Comparison of ENCODE assay signal across 14 cellular contexts in genomic region chr6:37556884-37557644, GRCh38. TPM values are rescaled to one million over a fixed set of nuclear protein-coding genes. Genes with fewer than 3 reads are reported as not detected.
DNase-seq lines count a peak whose midpoint lies in the region; ATAC-seq, FAIRE-seq and TF ChIP-seq lines count a peak whose summit lies in the region.
"Had no signal": no experiment of that assay in that cellular context is flagged by ENCODE, and none has a peak within 500 bp of the region (broad histone marks: within the 10 kb centered on the region; RNA-seq: fewer than 3 reads in every experiment).

No MANE protein-coding gene starts in this region.

- TF ChIP-seq EP300 in HepG2 (IDR thresholded peaks at IDR 0.05; ENCODE audit: low read depth in 2 of 2, low read length in 2 of 2) (no peak), HepG2 (CRISPR knock-in tag; IDR thresholded peaks at IDR 0.05; ENCODE audit: borderline replicate concordance) (no peak)

- H3K36me3 Mint-ChIP-seq in brain (no peaks in the 10 kb centered on the region), type B pancreatic cell (no peaks in the 10 kb centered on the region)
- H3K36me3 Mint-ChIP-seq: mesothelial cell of epicardium had no signal

- no peaks in the 10 kb centered on the region for H4K20me1 ChIP-seq in HepG2 (ENCODE audit: insufficient read depth, low read length)

- peak overlapping the region in 3 of 5 experiments; percentile 7 to 57 (median 14) for H3K4me3 Mint-ChIP-seq in brain
- no peak overlapping the region for H3K4me3 Mint-ChIP-seq in type B pancreatic cell
- H3K4me3 Mint-ChIP-seq: activated CD4-positive, alpha-beta T cell treated with anti-CD3 and anti-CD28 coated beads, Interleukin-2, amount 10 ng/mL, durations not matched to agents 7 days and 5 days; mesothelial cell of epicardium had no signal

- peaks cover 0 to 5% (median 2%) of the 10 kb centered on the region in 5 experiments for H3K9me3 Mint-ChIP-seq in brain
- H3K9me3 Mint-ChIP-seq in type B pancreatic cell, result peaks cover 4% of the 10 kb centered on the region
- H3K9me3 Mint-ChIP-seq: activated CD4-positive, alpha-beta T cell treated with anti-CD3 and anti-CD28 coated beads, Interleukin-2, amount 10 ng/mL, durations not matched to agents 7 days and 5 days; mesothelial cell of epicardium had no signal

- H3K9ac ChIP-seq in HepG2 (ENCODE audit: insufficient read depth, low read depth, low read length), result no peak overlapping the region
- H3K9ac ChIP-seq: parathyroid adenoma had no signal

- POLR2A ChIA-PET in HepG2 (lab: Yijun Ruan, JAX), result no interaction called here

- CTCF ChIA-PET in HepG2 (lab: Yijun Ruan, JAX; ENCODE audit: low intra/inter-chr PET ratio, low total read pairs), result no interaction called here

- no peak overlapping the region for H3K4me2 ChIP-seq in HepG2 (ENCODE audit: low read depth, low read length)
- H3K4me2 ChIP-seq: A549 had no signal

- H2AFZ ChIP-seq in HepG2 (ENCODE audit: low read length), result no peak overlapping the region
- H2AFZ ChIP-seq: parathyroid adenoma had no signal

- intact Hi-C loops in right lobe of liver (cut with DNase I) (no loop called here), HepG2 (cut with micrococcal nuclease; ENCODE audit: unreplicated experiment) (no loop called here), left ventricle myocardium inferior (cut with micrococcal nuclease) (no loop called here)

- no peaks in the 10 kb centered on the region for H3K9me3 ChIP-seq in right lobe of liver
- no peaks in the 10 kb centered on the region for H3K9me3 ChIP-seq in HepG2 (ENCODE audit: low read length)
- no peaks in the 10 kb centered on the region for H3K9me3 ChIP-seq in left ventricle myocardium inferior (replicated peaks)
- H3K9me3 ChIP-seq: A549 had no signal

- TF ChIP-seq POLR2A in right lobe of liver (IDR thresholded peaks at IDR 0.05) (no peak), HepG2 (IDR thresholded peaks at IDR 0.05; ENCODE audit: insufficient read depth in 1 of 2, low read depth in 2 of 2, low read length in 2 of 2) (no peak)

- H3K4me1 Mint-ChIP-seq in brain (peaks cover 94% of the 10 kb centered on the region), type B pancreatic cell (ENCODE audit: unreplicated experiment) (peaks cover 61% of the 10 kb centered on the region)

- H3K27ac ChIP-seq in right lobe of liver (no peak overlapping the region), HepG2 (ENCODE audit: extremely low read length, insufficient read depth, low read length) (no peak overlapping the region), left ventricle myocardium inferior (replicated peaks) (no peak overlapping the region)
- H3K27ac ChIP-seq: A549, parathyroid adenoma had no signal

- H3K27ac Mint-ChIP-seq in brain (peak overlapping the region; percentile 69 to 98 (median 97)), type B pancreatic cell (peak overlapping the region; percentile 63)
- H3K27ac Mint-ChIP-seq: activated CD4-positive, alpha-beta T cell treated with anti-CD3 and anti-CD28 coated beads, Interleukin-2, amount 10 ng/mL, durations not matched to agents 7 days and 5 days; mesothelial cell of epicardium had no signal

- DNase-seq in right lobe of liver (no peak), HepG2 (ENCODE audit: low spot score) (no peak), type B pancreatic cell (ENCODE audit: extremely low spot score, unreplicated experiment) (no peak), HuH-7 (ENCODE audit: low spot score) (no peak), NCI-H2107 treated with DMSO at 0.1 percent for 48 hours (lab: John Stamatoyannopoulos, UW; ENCODE audit: unreplicated experiment) (no peak), left ventricle myocardium inferior (no peak)
- DNase-seq: activated CD4-positive, alpha-beta T cell treated with anti-CD3 and anti-CD28 coated beads, Interleukin-2, amount 10 ng/mL, durations not matched to agents 7 days and 5 days; NCI-H2107 had no signal

- ATAC-seq in right lobe of liver, result peak in 3 of 4 donors; percentile 23 to 40 (median 26)
- no peak for ATAC-seq in HepG2
- peak; percentile 38 for ATAC-seq in HG03175 (IDR thresholded peaks at IDR 0.05; ENCODE audit: unreplicated experiment)
- ATAC-seq: A549 had no signal

- no peak for FAIRE-seq in HepG2 (lab: Jason Lieb, UNC)
- FAIRE-seq: A549, astrocyte had no signal

- no peaks in the 10 kb centered on the region for H3K27me3 ChIP-seq in right lobe of liver
- peaks cover 17 to 85% of the 10 kb centered on the region in 2 experiments; a peak in 4 of 5 replicates for H3K27me3 ChIP-seq in HepG2 (ENCODE audit: control insufficient read depth in 1 of 2, insufficient read depth in 2 of 2, low read length in 2 of 2)
- H3K27me3 ChIP-seq in left ventricle myocardium inferior (ENCODE audit: low read depth), result peaks cover 62% of the 10 kb centered on the region

- H3K36me3 ChIP-seq in right lobe of liver (no peaks in the 10 kb centered on the region), HepG2 (replicated peaks in 1 of 2; ENCODE audit: control insufficient read depth in 1 of 2, insufficient read depth in 2 of 2, low read length in 2 of 2) (no peaks in the 10 kb centered on the region), left ventricle myocardium inferior (no peaks in the 10 kb centered on the region)

- WGBS in right lobe of liver (ENCODE audit: insufficient coverage, low coverage, low lambda C conversion rate, missing lambda C conversion rate), result 53% methylated on average over 2 of the region's 15 CpGs
- 29% methylated on average over 14 of the region's 15 CpGs for WGBS in HepG2 (ENCODE audit: low lambda C conversion rate)

- no peaks in the 10 kb centered on the region for H3K79me2 ChIP-seq in HepG2 (ENCODE audit: insufficient read depth, low read length)
- H3K79me2 ChIP-seq: parathyroid adenoma had no signal

- in situ Hi-C loops in HepG2 (cut with HindIII; ENCODE audit: extremely low pct_ligation_motif_present, low pct_unique_long_range_greater_than_20kb), result no loop called here

- no peak overlapping the region for H3K4me3 ChIP-seq in right lobe of liver
- no peak overlapping the region for H3K4me3 ChIP-seq in HepG2 (replicated peaks in 1 of 3; ENCODE audit: insufficient read depth in 1 of 3, low read depth in 2 of 3, low read length in 3 of 3)
- H3K4me3 ChIP-seq in left ventricle myocardium inferior, result no peak overlapping the region
- H3K4me3 ChIP-seq: A549 had no signal

- BruUV-seq in HepG2 (replicated peaks; lab: Mats Ljungman, UMichigan), result no TSS peak

- H3K27me3 Mint-ChIP-seq in brain (peaks cover 2% of the 10 kb centered on the region), type B pancreatic cell (peaks cover 54% of the 10 kb centered on the region)

- H3K4me1 ChIP-seq in right lobe of liver (no peaks in the 10 kb centered on the region), HepG2 (ENCODE audit: insufficient read depth, low read length) (no peaks in the 10 kb centered on the region), left ventricle myocardium inferior (peaks cover 2% of the 10 kb centered on the region)
- H3K4me1 ChIP-seq: parathyroid adenoma had no signal

- TF ChIP-seq CTCF in right lobe of liver (IDR thresholded peaks at IDR 0.05) (no peak), HepG2 (CRISPR knock-in tag; IDR thresholded peaks at IDR 0.05) (no peak), brain (conservative IDR thresholded peaks at IDR 0.05) (no peak), type B pancreatic cell (conservative IDR thresholded peaks at IDR 0.05) (no peak), left ventricle myocardium inferior (IDR thresholded peaks at IDR 0.05; ENCODE audit: borderline replicate concordance) (no peak)

- no peak for TF ChIP-seq RAD21 in HepG2 (CRISPR knock-in tag; IDR thresholded peaks at IDR 0.05)

TF ChIP-seq in HepG2, 621 proteins besides CTCF, POLR2A, EP300 and RAD21 (continues in another document):
- TF ChIP-seq NR3C1 (CRISPR knock-in tag; IDR thresholded peaks at IDR 0.05) (no peak), GABPB1 (CRISPR knock-in tag; IDR thresholded peaks at IDR 0.05) (no peak), ZNF792 (CRISPR knock-in tag; IDR thresholded peaks at IDR 0.05) (no peak), ISX (CRISPR knock-in tag; conservative IDR thresholded peaks at IDR 0.05) (no peak), PLSCR1 (CRISPR knock-in tag; IDR thresholded peaks at IDR 0.05; ENCODE audit: borderline replicate concordance) (no peak)

RNA-seq across cellular contexts. Expression of gene CCDC167, which starts 57.4 kb away (rescaled TPM):
- 100 to 1,000 TPM in 1 of 6 experiments, 10 to 100 TPM in 5; 16.5 to 103 (median 26.9) TPM for total RNA-seq in right lobe of liver
- total RNA-seq in HepG2 (2016; rRNA removed; fragmentation: Illumina TruSeq; extraction: Trizol), result 66.8 and 72.4 TPM in 2 replicates
- total RNA-seq in HepG2 (2016; cell fraction: cytosol; rRNA removed; fragmentation: Illumina TruSeq; extraction: Trizol; ENCODE audit: low read depth), result 41.5 and 58.5 TPM in 2 replicates
- 69.4 and 83.1 TPM in 2 replicates for total RNA-seq in HepG2 (2016; cell fraction: insoluble cytoplasmic fraction; rRNA removed; fragmentation: Illumina TruSeq; extraction: Trizol)
- total RNA-seq in HepG2 (2016; cell fraction: membrane; rRNA removed; fragmentation: Illumina TruSeq; extraction: Trizol), result 47.6 and 63.2 TPM in 2 replicates
- total RNA-seq in HepG2 (2016; cell fraction: nucleus; rRNA removed; fragmentation: Illumina TruSeq; extraction: Trizol), result 23.1 and 27.7 TPM in 2 replicates
- polyA plus RNA-seq in HepG2 (2011; rRNA removed), result 44.0 and 48.4 TPM in 2 replicates
- 65.1 and 68.9 TPM in 2 replicates for polyA plus RNA-seq in HepG2 (2011; cell fraction: cytosol; rRNA removed)
- 24.4 and 25.2 TPM in 2 replicates for polyA plus RNA-seq in HepG2 (2011; cell fraction: nucleus; rRNA removed)
- 27.5 and 30.7 TPM in 2 replicates for polyA plus RNA-seq in HepG2 (2012)
- polyA plus RNA-seq in HepG2 (2016; cell fraction: cytosol; fragmentation: Illumina TruSeq; extraction: Trizol; ENCODE audit: low read depth), result 56.9 and 82.2 TPM in 2 replicates
- 94.3 and 99.6 TPM in 2 replicates for polyA plus RNA-seq in HepG2 (2016; cell fraction: insoluble cytoplasmic fraction; fragmentation: Illumina TruSeq; extraction: Trizol; ENCODE audit: low read depth)
- 61.8 and 62.4 TPM in 2 replicates for polyA plus RNA-seq in HepG2 (2016; cell fraction: membrane; fragmentation: Illumina TruSeq; extraction: Trizol; ENCODE audit: low read depth)
- 51.1 and 54.5 TPM in 2 replicates for polyA plus RNA-seq in HepG2 (2016; cell fraction: nucleus; fragmentation: Illumina TruSeq; extraction: Trizol; ENCODE audit: insufficient read depth, low read depth)
- polyA minus RNA-seq in HepG2 (2011; rRNA and poly(A)+ RNA removed; ENCODE audit: low replicate concordance), result 14.3 and 18.2 TPM in 2 replicates
- 6.4 and 11.3 TPM in 2 replicates for polyA minus RNA-seq in HepG2 (2011; cell fraction: cytosol; rRNA and poly(A)+ RNA removed)
- polyA minus RNA-seq in HepG2 (2011; cell fraction: nucleus; rRNA and poly(A)+ RNA removed), result 6.3 and 11.4 TPM in 2 replicates
- 233 TPM for polyA plus RNA-seq in brain (ENCODE audit: insufficient read depth, low read depth, low replicate concordance)
- 28.1 and 38.3 TPM in 2 replicates for total RNA-seq in type B pancreatic cell (ENCODE audit: low replicate concordance)
- 28.1 TPM for total RNA-seq in left ventricle myocardium inferior
